8 cellular contexts compared by ENCODE assay signal in genomic region chr22:50341977-50342650, GRCh38. TPM values are rescaled to one million over a fixed set of nuclear protein-coding genes. Genes with fewer than 3 reads are reported as not detected.
DNase-seq lines count a peak whose midpoint lies in the region; ATAC-seq and TF ChIP-seq lines count a peak whose summit lies in the region.

No MANE protein-coding gene starts in this region.

- peak; percentile 97 for TF ChIP-seq CTCF in kidney epithelial cell (IDR thresholded peaks at IDR 0.05; ENCODE audit: insufficient read depth, low read length, poor library complexity, severe bottlenecking)

- H3K4me3 ChIP-seq in kidney epithelial cell (ENCODE audit: low read depth, low read length), result peak overlapping the region; percentile 82

- no peaks in the 10 kb centered on the region for H3K36me3 ChIP-seq in kidney epithelial cell (ENCODE audit: control insufficient read depth, insufficient read depth, low read length)

- H3K27me3 ChIP-seq in kidney epithelial cell (ENCODE audit: control insufficient read depth, insufficient read depth, low read length), result no peaks in the 10 kb centered on the region

- DNase-seq in GM03348 (ENCODE audit: low spot score) (peak; percentile 91), NCI-H345 (lab: John Stamatoyannopoulos, UW) (peak; percentile 88), cerebellum (ENCODE audit: low spot score) (peak; percentile 85), kidney epithelial cell (ENCODE audit: low read depth) (peak; percentile 32)
- peak; percentile 75 for DNase-seq in activated CD4-positive, alpha-beta T cell treated with anti-CD3 and anti-CD28 coated beads for 1 hour
- DNase-seq in stimulated activated CD4-positive, alpha-beta T cell treated with anti-CD3 and anti-CD28 coated beads, Interleukin-12 subunit alpha, Interleukin-12 subunit beta, amount 100 ng/mL, for 48 hours (ENCODE audit: low read depth in 2 of 3, low spot score in 1 of 3), result peak; percentile 79 to 93 (median 85)

- ATAC-seq in HG02938 (IDR thresholded peaks at IDR 0.05; ENCODE audit: unreplicated experiment), result peak; percentile 63
- no peak for ATAC-seq in HG02623 (IDR thresholded peaks at IDR 0.05; ENCODE audit: unreplicated experiment)

RNA-seq across cellular contexts. Expression of gene PPP6R2, which starts 1.0 kb away (rescaled TPM):
- 49.8 TPM for total RNA-seq in cerebellum
- 45.2 and 53.4 TPM in 2 replicates for total RNA-seq in kidney epithelial cell

RNA-seq across cellular contexts. Expression of gene DENND6B, which starts 15.3 kb away (rescaled TPM):
- total RNA-seq in cerebellum, result 19.6 TPM
- 4.5 TPM in 2 replicates for total RNA-seq in kidney epithelial cell

RNA-seq across cellular contexts. Expression of gene PLXNB2, which starts 34.7 kb away (rescaled TPM):
- total RNA-seq in cerebellum (102 TPM), kidney epithelial cell (251 and 302 TPM in 2 replicates)

Comparison
In these comparisons a context has a peak if more than half of its experiments do, and no peak if none do; other contexts are left out.
1. DNase-seq: peak in every context shown above with its lines; median percentile 91 in GM03348; 88 in NCI-H345; 85 in cerebellum; 85 in stimulated activated CD4-positive, alpha-beta T cell treated with anti-CD3 and anti-CD28 coated beads, Interleukin-12 subunit alpha, Interleukin-12 subunit beta, amount 100 ng/mL, for 48 hours; 75 in activated CD4-positive, alpha-beta T cell treated with anti-CD3 and anti-CD28 coated beads for 1 hour; 32 in kidney epithelial cell.